Comparison of ENCODE assay signal across 8 cellular contexts in the genomic region with DNA sequence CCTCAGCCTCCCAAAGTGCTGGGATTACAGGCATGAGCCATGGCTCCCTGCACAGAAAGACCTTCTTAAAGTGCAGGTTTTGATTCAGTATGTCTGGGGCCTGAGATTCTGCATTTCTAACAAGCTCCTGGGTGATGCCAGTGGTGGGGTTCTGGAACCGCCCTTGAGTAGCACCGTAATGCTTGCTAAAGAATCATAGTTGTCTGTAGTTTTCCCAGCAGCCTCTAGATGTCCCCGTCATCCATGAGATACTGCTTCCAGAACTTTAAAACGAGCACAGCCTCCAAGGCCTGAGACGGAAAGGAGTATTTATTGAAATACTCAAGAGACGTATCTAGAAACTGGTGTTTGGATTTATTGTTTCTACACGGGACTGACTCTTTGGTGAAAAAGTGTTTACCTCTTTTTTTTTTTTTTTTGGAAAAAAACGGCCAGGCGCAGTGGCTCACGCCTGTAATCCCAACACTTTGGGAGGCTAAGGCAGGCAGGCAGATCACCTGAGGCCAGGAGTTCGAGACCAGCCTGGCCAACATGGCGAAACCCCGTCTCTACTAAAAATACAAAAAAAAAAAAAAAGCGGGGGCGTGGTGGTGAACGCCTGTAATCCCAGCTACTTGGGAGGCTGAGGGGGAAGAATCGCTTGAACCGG.
A peak's percentile ranks its signal among the peaks of the same experiment; 100 is the strongest.
DNase-seq lines count a peak whose midpoint lies in the region; ATAC-seq and TF ChIP-seq lines count a peak whose summit lies in the region.

No MANE protein-coding gene starts in this region.

- no peak overlapping the region for H3K27ac ChIP-seq in VCaP

- peaks cover 17% of the 10 kb centered on the region for H3K4me1 Mint-ChIP-seq in memory B cell
- peaks cover 31% of the 10 kb centered on the region for H3K4me1 Mint-ChIP-seq in stimulated activated naive CD8-positive, alpha-beta T cell treated with anti-CD3 and anti-CD28 coated beads, Interleukin-15, amount 100 ng/mL, for 72 hours

- H3K9me3 Mint-ChIP-seq in memory B cell = no peaks in the 10 kb centered on the region
- H3K9me3 Mint-ChIP-seq in stimulated activated naive CD8-positive, alpha-beta T cell treated with anti-CD3 and anti-CD28 coated beads, Interleukin-15, amount 100 ng/mL, for 72 hours = no peaks in the 10 kb centered on the region

- H3K27ac Mint-ChIP-seq in memory B cell = peak overlapping the region; percentile 50
- H3K27ac Mint-ChIP-seq in stimulated activated naive CD8-positive, alpha-beta T cell treated with anti-CD3 and anti-CD28 coated beads, Interleukin-15, amount 100 ng/mL, for 72 hours = peak overlapping the region in 1 of 2 donors; percentile 42

- no peak overlapping the region for H3K4me3 Mint-ChIP-seq in memory B cell
- H3K4me3 Mint-ChIP-seq in stimulated activated naive CD8-positive, alpha-beta T cell treated with anti-CD3 and anti-CD28 coated beads, Interleukin-15, amount 100 ng/mL, for 72 hours = no peak overlapping the region

- ATAC-seq in HG02973 (IDR thresholded peaks at IDR 0.05; ENCODE audit: unreplicated experiment) (peak; percentile 16), memory B cell (ENCODE audit: low read depth) (peak; percentile 6), HG03196 (IDR thresholded peaks at IDR 0.05; ENCODE audit: unreplicated experiment) (no peak)
- no peak for ATAC-seq in stimulated activated naive CD8-positive, alpha-beta T cell treated with anti-CD3 and anti-CD28 coated beads, Interleukin-15, amount 100 ng/mL, for 72 hours

- DNase-seq in DMS53 (lab: John Stamatoyannopoulos, UW) (peak; percentile 89), NCI-H345 (lab: John Stamatoyannopoulos, UW) (peak; percentile 73), memory B cell (ENCODE audit: low spot score in 2 of 2) (peak in 1 of 2 donors; percentile 65)
- DNase-seq in effector CD4-positive, alpha-beta T cell = peak; percentile 42
- peak; percentile 44 to 53 for DNase-seq in stimulated activated naive CD8-positive, alpha-beta T cell treated with anti-CD3 and anti-CD28 coated beads, Interleukin-15, amount 100 ng/mL, for 72 hours

- H3K36me3 Mint-ChIP-seq in memory B cell = peaks cover 1% of the 10 kb centered on the region

- H3K27me3 Mint-ChIP-seq in memory B cell = no peaks in the 10 kb centered on the region
- no peaks in the 10 kb centered on the region for H3K27me3 Mint-ChIP-seq in stimulated activated naive CD8-positive, alpha-beta T cell treated with anti-CD3 and anti-CD28 coated beads, Interleukin-15, amount 100 ng/mL, for 72 hours

- TF ChIP-seq CTCF in VCaP (conservative IDR thresholded peaks at IDR 0.05) = peak; percentile 78

Comparison
In these comparisons a context has a peak if more than half of its experiments do, and no peak if none do; other contexts are left out.
1. ATAC-seq: peak in HG02973 (single experiment) and memory B cell (single experiment); none in stimulated activated naive CD8-positive, alpha-beta T cell treated with anti-CD3 and anti-CD28 coated beads, Interleukin-15, amount 100 ng/mL, for 72 hours (single experiment) and HG03196 (single experiment).